28 cellular contexts compared by ENCODE assay signal in the genomic region with DNA sequence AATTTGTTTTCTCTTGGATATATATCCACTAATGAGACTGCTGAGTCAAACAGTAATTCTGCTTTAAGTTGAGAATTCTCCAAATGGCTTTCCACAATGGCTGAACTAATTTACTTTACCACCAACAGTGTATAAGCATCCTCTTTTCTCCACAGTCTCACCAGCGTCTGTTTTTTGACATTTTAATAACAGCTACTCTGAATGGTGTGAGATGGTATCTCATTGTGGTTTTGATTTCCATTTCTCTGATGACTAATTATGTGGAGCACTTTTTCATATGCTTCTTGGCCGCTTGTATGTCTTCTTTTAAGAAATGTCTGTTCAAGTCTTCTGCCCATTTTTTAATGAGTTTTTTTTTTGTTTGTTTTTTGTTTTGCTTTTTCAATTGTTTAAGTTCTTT.
A peak's percentile ranks its signal among the peaks of the same experiment; 100 is the strongest.
DNase-seq lines count a peak whose midpoint lies in the region; ATAC-seq and TF ChIP-seq lines count a peak whose summit lies in the region.
"Had no signal": no experiment of that assay in that cellular context is flagged by ENCODE, and none has a peak within 500 bp of the region (broad histone marks: within the 10 kb centered on the region; RNA-seq: fewer than 3 reads in every experiment).

No MANE protein-coding gene starts in this region.

- no peaks in the 10 kb centered on the region for H3K36me3 ChIP-seq in mammary epithelial cell (ENCODE audit: insufficient read depth, low read length)
- no peaks in the 10 kb centered on the region for H3K36me3 ChIP-seq in left ventricle myocardium inferior
- H3K36me3 ChIP-seq: BE2C, left lung, tibial nerve had no signal

- CTCF ChIA-PET in mammary epithelial cell (lab: Charles Lee; ENCODE audit: low non-redundant PET) (no interaction called here), MCF 10A (lab: Yijun Ruan, JAX) (no interaction called here)

- DNase-seq in mammary epithelial cell, result peak; percentile 44
- DNase-seq in MCF 10A (ENCODE audit: unreplicated experiment), result no peak
- peak; percentile 47 for DNase-seq in NCI-H526 treated with DMSO at 0.1 percent for 48 hours (lab: John Stamatoyannopoulos, UW)
- DNase-seq in cardiac fibroblast (ENCODE audit: low read depth in 2 of 2), result peak; percentile 1 to 5
- DNase-seq in stimulated activated effector memory CD8-positive, alpha-beta T cell treated with anti-CD3 and anti-CD28 coated beads, Interleukin-12 subunit alpha, Interleukin-12 subunit beta, amount 100 ng/mL, for 72 hours (ENCODE audit: low spot score in 2 of 2), result no peak
- no peak for DNase-seq in NCI-H1436 treated with DMSO at 0.1 percent for 48 hours (lab: John Stamatoyannopoulos, UW)
- no peak for DNase-seq in left ventricle myocardium inferior
- DNase-seq: activated CD4-positive, alpha-beta T cell treated with anti-CD3 and anti-CD28 coated beads, Interleukin-2, amount 10 ng/mL, durations not matched to agents 7 days and 5 days; activated naive CD4-positive, alpha-beta T cell treated with anti-CD3 and anti-CD28 coated beads for 36 hours; BE2C; central memory CD4-positive, alpha-beta T cell; dermis blood vessel endothelial cell; DMS153; GDM1; H9; left lung; naive thymus-derived CD8-positive, alpha-beta T cell; NCI-H146; NCI-H510A; SHP77 treated with DMSO at 0.1 percent for 48 hours; SW 1271; T-helper 9 cell had no signal

- H3K9me3 Mint-ChIP-seq in MCF 10A (ENCODE audit: unreplicated experiment), result peaks cover 11% of the 10 kb centered on the region
- H3K9me3 Mint-ChIP-seq in stimulated activated effector memory CD8-positive, alpha-beta T cell treated with anti-CD3 and anti-CD28 coated beads, Interleukin-12 subunit alpha, Interleukin-12 subunit beta, amount 100 ng/mL, for 72 hours, result no peaks in the 10 kb centered on the region
- H3K9me3 Mint-ChIP-seq: activated naive CD4-positive, alpha-beta T cell treated with anti-CD3 and anti-CD28 coated beads for 36 hours; H9 had no signal

- WGBS in mammary epithelial cell (ENCODE audit: low coverage, missing lambda C conversion rate), result 77% methylated on average over 2 of the region's 2 CpGs

- no peaks in the 10 kb centered on the region for H3K36me3 Mint-ChIP-seq in MCF 10A (ENCODE audit: insufficient read depth, unreplicated experiment)
- no peaks in the 10 kb centered on the region for H3K36me3 Mint-ChIP-seq in stimulated activated effector memory CD8-positive, alpha-beta T cell treated with anti-CD3 and anti-CD28 coated beads, Interleukin-12 subunit alpha, Interleukin-12 subunit beta, amount 100 ng/mL, for 72 hours
- H3K36me3 Mint-ChIP-seq: mesothelial cell of epicardium had no signal

- H3K4me3 ChIP-seq in mammary epithelial cell (replicated peaks in 1 of 3; ENCODE audit: insufficient read depth in 1 of 3, low read depth in 2 of 3, low read length in 3 of 3), result no peak overlapping the region
- no peak overlapping the region for H3K4me3 ChIP-seq in cardiac fibroblast (replicated peaks in 1 of 2; ENCODE audit: low read depth in 2 of 2, low read length in 2 of 2)
- no peak overlapping the region for H3K4me3 ChIP-seq in left ventricle myocardium inferior
- H3K4me3 ChIP-seq: A549, K562, left lung, tibial nerve had no signal

- no peak for TF ChIP-seq CTCF in mammary epithelial cell (conservative IDR thresholded peaks at IDR 0.05 in 1 of 2, IDR thresholded peaks at IDR 0.05 in 1 of 2; ENCODE audit: extremely low read depth in 1 of 2, insufficient read depth in 1 of 2, low read depth in 1 of 2, low read length in 2 of 2)
- TF ChIP-seq CTCF in MCF 10A (IDR thresholded peaks at IDR 0.05; ENCODE audit: unreplicated experiment), result no peak
- TF ChIP-seq CTCF in cardiac fibroblast (IDR thresholded peaks at IDR 0.05; ENCODE audit: low read depth, low read length), result no peak
- no peak for TF ChIP-seq CTCF in left ventricle myocardium inferior (IDR thresholded peaks at IDR 0.05; ENCODE audit: borderline replicate concordance)

- no peak overlapping the region for H3K27ac Mint-ChIP-seq in MCF 10A (ENCODE audit: low read depth, unreplicated experiment)
- no peak overlapping the region for H3K27ac Mint-ChIP-seq in stimulated activated effector memory CD8-positive, alpha-beta T cell treated with anti-CD3 and anti-CD28 coated beads, Interleukin-12 subunit alpha, Interleukin-12 subunit beta, amount 100 ng/mL, for 72 hours
- H3K27ac Mint-ChIP-seq: activated CD4-positive, alpha-beta T cell treated with anti-CD3 and anti-CD28 coated beads, Interleukin-2, amount 10 ng/mL, durations not matched to agents 7 days and 5 days; activated naive CD4-positive, alpha-beta T cell treated with anti-CD3 and anti-CD28 coated beads for 36 hours; H9; mesothelial cell of epicardium; naive thymus-derived CD8-positive, alpha-beta T cell had no signal

- H3K27me3 ChIP-seq in mammary epithelial cell (ENCODE audit: insufficient read depth, low read length) (no peaks in the 10 kb centered on the region), left ventricle myocardium inferior (ENCODE audit: low read depth) (no peaks in the 10 kb centered on the region)
- H3K27me3 ChIP-seq: BE2C, left lung, tibial nerve had no signal

- no peaks in the 10 kb centered on the region for H3K79me2 ChIP-seq in mammary epithelial cell (ENCODE audit: insufficient read depth, low read length)

- H3K27ac ChIP-seq in mammary epithelial cell (ENCODE audit: insufficient read depth, low read depth, low read length) (no peak overlapping the region), left ventricle myocardium inferior (replicated peaks) (no peak overlapping the region)
- H3K27ac ChIP-seq: A549, left lung, tibial nerve, VCaP had no signal

- no peak overlapping the region for H3K4me2 ChIP-seq in mammary epithelial cell (ENCODE audit: insufficient read depth, low read depth, low read length)
- H3K4me2 ChIP-seq: A549 had no signal

- no peaks in the 10 kb centered on the region for H4K20me1 ChIP-seq in mammary epithelial cell (ENCODE audit: insufficient read depth, low read length)

- dilution Hi-C loops in mammary epithelial cell (cut with HindIII; ENCODE audit: low sequenced_read_pairs), result no loop called here

- intact Hi-C loops in mammary epithelial cell (cut with micrococcal nuclease) (no loop called here), MCF 10A (cut with micrococcal nuclease) (no loop called here), left ventricle myocardium inferior (cut with micrococcal nuclease) (no loop called here)

- in situ Hi-C loops in mammary epithelial cell (cut with MboI; ENCODE audit: low sequenced_read_pairs in 2 of 2), result no loop called here

- ATAC-seq in stimulated activated effector memory CD8-positive, alpha-beta T cell treated with anti-CD3 and anti-CD28 coated beads, Interleukin-12 subunit alpha, Interleukin-12 subunit beta, amount 100 ng/mL, for 72 hours, result peak; percentile 67
- no peak for ATAC-seq in HG03439 (IDR thresholded peaks at IDR 0.05; ENCODE audit: unreplicated experiment)
- ATAC-seq: A549; K562; left lung; naive thymus-derived CD8-positive, alpha-beta T cell had no signal

- H3K4me3 Mint-ChIP-seq in MCF 10A (ENCODE audit: unreplicated experiment), result no peak overlapping the region
- H3K4me3 Mint-ChIP-seq in stimulated activated effector memory CD8-positive, alpha-beta T cell treated with anti-CD3 and anti-CD28 coated beads, Interleukin-12 subunit alpha, Interleukin-12 subunit beta, amount 100 ng/mL, for 72 hours, result no peak overlapping the region
- H3K4me3 Mint-ChIP-seq: activated CD4-positive, alpha-beta T cell treated with anti-CD3 and anti-CD28 coated beads, Interleukin-2, amount 10 ng/mL, durations not matched to agents 7 days and 5 days; activated naive CD4-positive, alpha-beta T cell treated with anti-CD3 and anti-CD28 coated beads for 36 hours; H9; mesothelial cell of epicardium; naive thymus-derived CD8-positive, alpha-beta T cell had no signal

- H3K9me3 ChIP-seq in mammary epithelial cell (replicated peaks; ENCODE audit: insufficient read depth, low read length), result no peaks in the 10 kb centered on the region
- H3K9me3 ChIP-seq in left ventricle myocardium inferior (replicated peaks), result peaks cover 6% of the 10 kb centered on the region
- H3K9me3 ChIP-seq: A549, BE2C, left lung, tibial nerve had no signal

- no peak overlapping the region for H3K9ac ChIP-seq in mammary epithelial cell (ENCODE audit: insufficient read depth, low read length)

- no peaks in the 10 kb centered on the region for H3K4me1 Mint-ChIP-seq in MCF 10A (ENCODE audit: insufficient read depth, unreplicated experiment)
- H3K4me1 Mint-ChIP-seq in stimulated activated effector memory CD8-positive, alpha-beta T cell treated with anti-CD3 and anti-CD28 coated beads, Interleukin-12 subunit alpha, Interleukin-12 subunit beta, amount 100 ng/mL, for 72 hours, result peaks cover 16% of the 10 kb centered on the region
- H3K4me1 Mint-ChIP-seq: activated CD4-positive, alpha-beta T cell treated with anti-CD3 and anti-CD28 coated beads, Interleukin-2, amount 10 ng/mL, durations not matched to agents 7 days and 5 days; H9; mesothelial cell of epicardium had no signal

- no peak overlapping the region for H2AFZ ChIP-seq in mammary epithelial cell (ENCODE audit: low read depth, low read length)

- no peaks in the 10 kb centered on the region for H3K27me3 Mint-ChIP-seq in MCF 10A (ENCODE audit: insufficient read depth, unreplicated experiment)
- H3K27me3 Mint-ChIP-seq: activated CD4-positive, alpha-beta T cell treated with anti-CD3 and anti-CD28 coated beads, Interleukin-2, amount 10 ng/mL, durations not matched to agents 7 days and 5 days; naive thymus-derived CD8-positive, alpha-beta T cell had no signal

- BruUV-seq in mammary epithelial cell (replicated peaks; lab: Mats Ljungman, UMichigan), result no TSS peak
- no TSS peak for BruUV-seq in MCF 10A (replicated peaks; lab: Mats Ljungman, UMichigan)

- POLR2A ChIA-PET in MCF 10A (lab: Yijun Ruan, JAX), result no interaction called here

- no peaks in the 10 kb centered on the region for H3K4me1 ChIP-seq in mammary epithelial cell (ENCODE audit: insufficient read depth, low read length)
- H3K4me1 ChIP-seq in left ventricle myocardium inferior, result no peaks in the 10 kb centered on the region
- H3K4me1 ChIP-seq: A549, BE2C, left lung, tibial nerve had no signal

Comparison
In these comparisons a context has a peak if more than half of its experiments do, and no peak if none do; other contexts are left out.
1. DNase-seq: peak in mammary epithelial cell (single experiment), NCI-H526 treated with DMSO at 0.1 percent for 48 hours (single experiment) and cardiac fibroblast (2 of 2); none in MCF 10A (single experiment), stimulated activated effector memory CD8-positive, alpha-beta T cell treated with anti-CD3 and anti-CD28 coated beads, Interleukin-12 subunit alpha, Interleukin-12 subunit beta, amount 100 ng/mL, for 72 hours (0 of 2), NCI-H1436 treated with DMSO at 0.1 percent for 48 hours (single experiment) and left ventricle myocardium inferior (single experiment).